Comparison of ENCODE assay signal across 24 cellular contexts in the genomic region with DNA sequence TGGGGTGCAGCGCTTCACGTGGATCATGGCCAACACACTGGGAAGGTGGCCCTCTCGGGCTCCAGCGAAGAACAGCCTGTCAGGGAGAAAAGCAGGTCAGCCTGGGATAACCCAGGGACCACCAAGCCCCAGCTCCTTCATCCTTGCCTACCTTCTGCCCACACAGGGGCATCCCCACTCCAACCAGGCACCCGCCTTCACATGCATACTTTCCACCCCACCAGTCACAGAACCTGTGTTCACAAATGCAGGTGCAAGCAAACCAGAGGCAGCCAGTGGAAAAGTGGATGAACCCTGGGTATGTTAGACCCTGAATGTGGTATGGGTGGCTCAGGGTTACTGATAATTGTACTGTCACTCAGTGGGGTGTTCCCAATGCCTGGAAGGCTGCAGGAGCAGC. TPM values are rescaled to one million over a fixed set of nuclear protein-coding genes. Genes with fewer than 3 reads are reported as not detected.
"Had no signal": no experiment of that assay in that cellular context is flagged by ENCODE, and none has a peak within 500 bp of the region (broad histone marks: within the 10 kb centered on the region; RNA-seq: fewer than 3 reads in every experiment).

No MANE protein-coding gene starts in this region.

- DNase-seq: activated CD4-positive, alpha-beta T cell treated with anti-CD3 and anti-CD28 coated beads for 4 hours; activated CD4-positive, alpha-beta T cell treated with anti-CD3 and anti-CD28 coated beads, Interleukin-2, amount 50 U/mL, for 4 hours; activated gamma-delta T cell; activated naive CD4-positive, alpha-beta T cell treated with anti-CD3 and anti-CD28 coated beads, Interleukin-2, amount 10 ng/mL, durations not matched to agents 7 days and 5 days; dermis blood vessel endothelial cell; effector CD4-positive, alpha-beta T cell; esophagus squamous epithelium; foreskin melanocyte; glutamatergic neuron; left ventricle myocardium inferior; occipital lobe; stimulated activated CD4-positive, alpha-beta T cell treated with anti-CD3 and anti-CD28 coated beads, Interleukin-15, amount 100 ng/mL, for 24 hours; stimulated activated CD4-positive, alpha-beta T cell treated with anti-CD3 and anti-CD28 coated beads, Interleukin-2, amount 100 ng/mL, for 24 hours; stimulated activated naive CD4-positive, alpha-beta T cell treated with Interleukin-2 at 50 U/mL for 16 hours; substantia nigra had no signal

- H3K4me2 ChIP-seq: smooth muscle cell had no signal

- H3K27me3 ChIP-seq: esophagus squamous epithelium, right atrium auricular region, uterus had no signal

- H3K27ac ChIP-seq: left ventricle myocardium inferior, right atrium auricular region had no signal

- H3K36me3 ChIP-seq: uterus had no signal

- H3K4me3 ChIP-seq: esophagus squamous epithelium, left ventricle myocardium inferior, lung, right atrium auricular region, smooth muscle cell, uterus had no signal

- H3K9me3 ChIP-seq: esophagus squamous epithelium, left ventricle myocardium inferior, right atrium auricular region, uterus had no signal

RNA-seq across cellular contexts. Expression of gene CEBPE, which starts 12.4 kb away (rescaled TPM):
- total RNA-seq: bronchial epithelial cell, dermis blood vessel endothelial cell, esophagus squamous epithelium, left ventricle myocardium inferior, mesenteric fat pad, pulmonary artery endothelial cell, right atrium auricular region, smooth muscle cell, uterus had no signal

RNA-seq across cellular contexts. Expression of gene CIROP, which starts 26.7 kb away (rescaled TPM):
- total RNA-seq: bronchial epithelial cell; dermis blood vessel endothelial cell; left ventricle myocardium inferior; lung; mesenteric fat pad; mucosa of gallbladder; occipital lobe; pulmonary artery endothelial cell; right atrium auricular region; smooth muscle cell; T-helper 1 cell treated with Interleukin-12 subunit alpha and Interleukin-12 subunit beta and Interleukin-4 antibody, amounts not matched to agents 30 ng/mL and 1 ng/mL, for 36 hours; uterus had no signal

RNA-seq across cellular contexts. Expression of gene SLC7A8, which starts 52.0 kb away (rescaled TPM):
- total RNA-seq: dermis blood vessel endothelial cell had no signal
